Comparison of ENCODE assay signal across 1 cellular context in genomic region chr20:16729565-16730460, GRCh38.
TF ChIP-seq lines count a peak whose summit lies in the region.

TSS of gene SNRPB2 (plus strand) at chr20:16730026. CDS start at chr20:16731703, 1,677 bp downstream.

TF ChIP-seq in K562, 482 proteins besides CTCF, POLR2A, EP300 and RAD21 (continued from another document and continues in another):
- TF ChIP-seq ZNF407 (IDR thresholded peaks at IDR 0.05; ENCODE audit: low read depth) (no peak), HMBOX1 (IDR thresholded peaks at IDR 0.05) (no peak), MAZ (CRISPR knock-in tag; conservative IDR thresholded peaks at IDR 0.05 in 1 of 2, IDR thresholded peaks at IDR 0.05 in 1 of 2) (peak; percentile 27 to 69; a peak in 1 of 4 replicates), HDAC2 (IDR thresholded peaks at IDR 0.05) (peak; percentile 71; the same call in 1 of the 2 replicates), ASH1L (IDR thresholded peaks at IDR 0.05; ENCODE audit: borderline replicate concordance, low read depth, partially characterized antibody) (peak; percentile 72), PPARD (CRISPR knock-in tag; IDR thresholded peaks at IDR 0.05) (no peak), PCBP2 (IDR thresholded peaks at IDR 0.05; ENCODE audit: low read depth, low read length, poor library complexity, severe bottlenecking) (no peak), PHB (CRISPR knock-in tag; IDR thresholded peaks at IDR 0.05) (no peak), ZNF695 (CRISPR knock-in tag; IDR thresholded peaks at IDR 0.05) (no peak), EP400 (IDR thresholded peaks at IDR 0.05) (peak; percentile 91), ETS2 (tag; IDR thresholded peaks at IDR 0.05; ENCODE audit: borderline replicate concordance, poor library complexity, severe bottlenecking) (no peak), ZNF586 (CRISPR knock-in tag; conservative IDR thresholded peaks at IDR 0.05) (no peak), SP2 (IDR thresholded peaks at IDR 0.05; ENCODE audit: extremely low read depth, low read depth, low read length, poor library complexity, severe bottlenecking) (no peak), TEAD4 (IDR thresholded peaks at IDR 0.05; ENCODE audit: low read length) (no peak), TEAD4 (CRISPR knock-in tag; IDR thresholded peaks at IDR 0.05; ENCODE audit: borderline replicate concordance) (no peak), MGA (IDR thresholded peaks at IDR 0.05) (no peak), SAFB (IDR thresholded peaks at IDR 0.05; ENCODE audit: borderline replicate concordance, low read depth, low read length) (no peak), TEAD1 (CRISPR knock-in tag; IDR thresholded peaks at IDR 0.05) (no peak), KLF1 (tag; IDR thresholded peaks at IDR 0.05) (peak; percentile 71; the same call in 1 of the 2 replicates), KLF6 (CRISPR knock-in tag; IDR thresholded peaks at IDR 0.05; ENCODE audit: borderline replicate concordance) (no peak), ELF2 (CRISPR knock-in tag; IDR thresholded peaks at IDR 0.05) (peak; percentile 97), SRSF1 (IDR thresholded peaks at IDR 0.05; ENCODE audit: low read depth, low read length) (no peak), MTA1 (IDR thresholded peaks at IDR 0.05; ENCODE audit: borderline replicate concordance) (no peak), XRCC5 (IDR thresholded peaks at IDR 0.05; ENCODE audit: low read depth, low read length) (peak; percentile 97), FOSL1 (tag; conservative IDR thresholded peaks at IDR 0.05) (no peak), ZNF134 (CRISPR knock-in tag; conservative IDR thresholded peaks at IDR 0.05) (no peak), DIDO1 (tag; IDR thresholded peaks at IDR 0.05; ENCODE audit: low read depth) (peak; percentile 85; the same call in 1 of the 2 replicates), SMAD2 (IDR thresholded peaks at IDR 0.05; ENCODE audit: low read depth, low read length) (no peak), AFF1 (IDR thresholded peaks at IDR 0.05; ENCODE audit: low read depth in 1 of 2, partially characterized antibody in 2 of 2) (peak in 1 of 2 experiments; percentile 64), ZFX (CRISPR knock-in tag; IDR thresholded peaks at IDR 0.05) (peak; percentile 97), OTX1 (CRISPR knock-in tag; IDR thresholded peaks at IDR 0.05) (no peak), ESRRA (IDR thresholded peaks at IDR 0.05; ENCODE audit: borderline replicate concordance, low read depth) (no peak)
- TF ChIP-seq, protein P1, sequence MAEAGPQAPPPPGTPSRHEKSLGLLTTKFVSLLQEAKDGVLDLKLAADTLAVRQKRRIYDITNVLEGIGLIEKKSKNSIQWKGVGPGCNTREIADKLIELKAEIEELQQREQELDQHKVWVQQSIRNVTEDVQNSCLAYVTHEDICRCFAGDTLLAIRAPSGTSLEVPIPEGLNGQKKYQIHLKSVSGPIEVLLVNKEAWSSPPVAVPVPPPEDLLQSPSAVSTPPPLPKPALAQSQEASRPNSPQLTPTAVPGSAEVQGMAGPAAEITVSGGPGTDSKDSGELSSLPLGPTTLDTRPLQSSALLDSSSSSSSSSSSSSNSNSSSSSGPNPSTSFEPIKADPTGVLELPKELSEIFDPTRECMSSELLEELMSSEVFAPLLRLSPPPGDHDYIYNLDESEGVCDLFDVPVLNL (CRISPR knock-in tag; IDR thresholded peaks at IDR 0.05; ENCODE audit: low read depth), result no peak
